Comparison of ENCODE assay signal across 8 cellular contexts in genomic region chrX:139930923-139931645, GRCh38. TPM values are rescaled to one million over a fixed set of nuclear protein-coding genes. Genes with fewer than 3 reads are reported as not detected.
DNase-seq lines count a peak whose midpoint lies in the region; ATAC-seq and TF ChIP-seq lines count a peak whose summit lies in the region.

No MANE protein-coding gene starts in this region.

- H3K4me1 ChIP-seq in esophagus (ENCODE audit: control insufficient read depth in 2 of 2, insufficient read depth in 2 of 2, low read length in 1 of 2): no peaks in the 10 kb centered on the region

- H3K4me3 ChIP-seq in esophagus (ENCODE audit: low read depth in 1 of 2, low read length in 2 of 2): peak overlapping the region; percentile 52 to 85

- no peaks in the 10 kb centered on the region for H3K27me3 Mint-ChIP-seq in activated CD8-positive, alpha-beta T cell treated with anti-CD3 and anti-CD28 coated beads for 36 hours
- H3K27me3 Mint-ChIP-seq in natural killer cell (ENCODE audit: low read depth in 2 of 2): peaks cover 0 to 10% of the 10 kb centered on the region in 2 donors

- peaks cover 2% of the 10 kb centered on the region for H3K36me3 Mint-ChIP-seq in activated CD8-positive, alpha-beta T cell treated with anti-CD3 and anti-CD28 coated beads for 36 hours (ENCODE audit: low read depth)
- no peaks in the 10 kb centered on the region for H3K36me3 Mint-ChIP-seq in natural killer cell

- 2 to 30% methylated on average over 27 of the region's 27 CpGs for WGBS in esophagus, 2 donors

- H3K9me3 ChIP-seq in esophagus (ENCODE audit: control insufficient read depth in 2 of 2, insufficient read depth in 1 of 2, low read depth in 1 of 2, low read length in 1 of 2): no peaks in the 10 kb centered on the region

- no peaks in the 10 kb centered on the region for H3K27me3 ChIP-seq in esophagus (ENCODE audit: control insufficient read depth in 1 of 2, insufficient read depth in 2 of 2, low read length in 2 of 2)

- H3K4me3 Mint-ChIP-seq in activated CD8-positive, alpha-beta T cell treated with anti-CD3 and anti-CD28 coated beads for 36 hours: peak overlapping the region; percentile 76
- peak overlapping the region; percentile 85 for H3K4me3 Mint-ChIP-seq in natural killer cell

- CTCF ChIA-PET in activated CD8-positive, alpha-beta T cell treated with anti-CD3 and anti-CD28 coated beads for 36 hours (lab: Charles Lee): no interaction called here

- H3K27ac ChIP-seq in esophagus (ENCODE audit: low read depth in 2 of 2, low read length in 1 of 2): no peak overlapping the region

- no peak for ATAC-seq in activated CD8-positive, alpha-beta T cell treated with anti-CD3 and anti-CD28 coated beads for 36 hours
- no peak for ATAC-seq in natural killer cell

- POLR2A ChIA-PET in activated CD8-positive, alpha-beta T cell treated with anti-CD3 and anti-CD28 coated beads for 36 hours (lab: Charles Lee): interaction anchor here (1.0 kb wide), 1 partner anchor 73 kb away, joined by 3 read pairs; no protein-coding TSS in a partner anchor

- H3K27ac Mint-ChIP-seq in activated CD8-positive, alpha-beta T cell treated with anti-CD3 and anti-CD28 coated beads for 36 hours: peak overlapping the region; percentile 46
- H3K27ac Mint-ChIP-seq in natural killer cell: peak overlapping the region; percentile 75 to 94

- H3K4me1 Mint-ChIP-seq in activated CD8-positive, alpha-beta T cell treated with anti-CD3 and anti-CD28 coated beads for 36 hours (ENCODE audit: low read depth): peaks cover 25% of the 10 kb centered on the region
- H3K4me1 Mint-ChIP-seq in natural killer cell: peaks cover 8 to 13% of the 10 kb centered on the region in 2 donors

- DNase-seq in Daoy (ENCODE audit: low read depth) (peak; percentile 23), KG1 (lab: John Stamatoyannopoulos, UW) (peak; percentile 12), natural killer cell (peak; percentile 14), SIG-M5 treated with dmso at 0.1 percent for 504 hours (lab: John Stamatoyannopoulos, UW; ENCODE audit: unreplicated experiment) (no peak), NCI-H2196 treated with DMSO at 0.1 percent for 48 hours (lab: John Stamatoyannopoulos, UW; ENCODE audit: unreplicated experiment) (no peak), epidermal melanocyte (ENCODE audit: insufficient read length, low spot score) (no peak)
- peak; percentile 20 for DNase-seq in activated CD8-positive, alpha-beta T cell treated with anti-CD3 and anti-CD28 coated beads for 36 hours

- no peaks in the 10 kb centered on the region for H3K9me3 Mint-ChIP-seq in activated CD8-positive, alpha-beta T cell treated with anti-CD3 and anti-CD28 coated beads for 36 hours
- no peaks in the 10 kb centered on the region for H3K9me3 Mint-ChIP-seq in natural killer cell

- H3K36me3 ChIP-seq in esophagus (ENCODE audit: control insufficient read depth in 2 of 2, insufficient read depth in 2 of 2, low read length in 1 of 2): no peaks in the 10 kb centered on the region

- intact Hi-C loops in activated CD8-positive, alpha-beta T cell treated with anti-CD3 and anti-CD28 coated beads for 36 hours (cut with micrococcal nuclease): no loop called here
- intact Hi-C loops in natural killer cell (cut with micrococcal nuclease): no loop called here

- no peak for TF ChIP-seq CTCF in activated CD8-positive, alpha-beta T cell treated with anti-CD3 and anti-CD28 coated beads for 36 hours (IDR thresholded peaks at IDR 0.05)
- no peak for TF ChIP-seq CTCF in natural killer cell (IDR thresholded peaks at IDR 0.05)

RNA-seq across cellular contexts. Expression of gene ATP11C, which starts 1.8 kb away (rescaled TPM):
- total RNA-seq in Daoy (2014; rRNA removed; shearing (Covaris generic)): 20.1 and 22.9 TPM in 2 replicates
- 10 to 100 TPM; 19.3 to 27.0 TPM for total RNA-seq in activated CD8-positive, alpha-beta T cell treated with anti-CD3 and anti-CD28 coated beads for 36 hours
- 1 to 10 TPM; 1.7 to 3.4 TPM for polyA plus RNA-seq in esophagus
- total RNA-seq in natural killer cell: 10 to 100 TPM; 20.0 to 24.3 (median 24.0) TPM

RNA-seq across cellular contexts. Expression of gene CXorf66, which starts 34.2 kb away (rescaled TPM):
- total RNA-seq in Daoy (2014; rRNA removed; shearing (Covaris generic)): not detected in 2 replicates
- not detected for total RNA-seq in activated CD8-positive, alpha-beta T cell treated with anti-CD3 and anti-CD28 coated beads for 36 hours
- polyA plus RNA-seq in esophagus: not detected
- total RNA-seq in natural killer cell: not detected

Comparison
In these comparisons a context has a peak if more than half of its experiments do, and no peak if none do; other contexts are left out.
1. DNase-seq: peak in Daoy (single experiment), KG1 (single experiment), activated CD8-positive, alpha-beta T cell treated with anti-CD3 and anti-CD28 coated beads for 36 hours (single experiment) and natural killer cell (single experiment); none in SIG-M5 treated with dmso at 0.1 percent for 504 hours (single experiment), NCI-H2196 treated with DMSO at 0.1 percent for 48 hours (single experiment) and epidermal melanocyte (single experiment).